Comparison of ENCODE assay signal across 1 cellular context in genomic region chr1:226444901-226445300, GRCh38.
TF ChIP-seq lines count a peak whose summit lies in the region.

No MANE protein-coding gene starts in this region.

TF ChIP-seq in GM23338, 12 proteins besides CTCF, POLR2A, EP300 and RAD21 (continued from another document):
- TF ChIP-seq, protein P1, sequence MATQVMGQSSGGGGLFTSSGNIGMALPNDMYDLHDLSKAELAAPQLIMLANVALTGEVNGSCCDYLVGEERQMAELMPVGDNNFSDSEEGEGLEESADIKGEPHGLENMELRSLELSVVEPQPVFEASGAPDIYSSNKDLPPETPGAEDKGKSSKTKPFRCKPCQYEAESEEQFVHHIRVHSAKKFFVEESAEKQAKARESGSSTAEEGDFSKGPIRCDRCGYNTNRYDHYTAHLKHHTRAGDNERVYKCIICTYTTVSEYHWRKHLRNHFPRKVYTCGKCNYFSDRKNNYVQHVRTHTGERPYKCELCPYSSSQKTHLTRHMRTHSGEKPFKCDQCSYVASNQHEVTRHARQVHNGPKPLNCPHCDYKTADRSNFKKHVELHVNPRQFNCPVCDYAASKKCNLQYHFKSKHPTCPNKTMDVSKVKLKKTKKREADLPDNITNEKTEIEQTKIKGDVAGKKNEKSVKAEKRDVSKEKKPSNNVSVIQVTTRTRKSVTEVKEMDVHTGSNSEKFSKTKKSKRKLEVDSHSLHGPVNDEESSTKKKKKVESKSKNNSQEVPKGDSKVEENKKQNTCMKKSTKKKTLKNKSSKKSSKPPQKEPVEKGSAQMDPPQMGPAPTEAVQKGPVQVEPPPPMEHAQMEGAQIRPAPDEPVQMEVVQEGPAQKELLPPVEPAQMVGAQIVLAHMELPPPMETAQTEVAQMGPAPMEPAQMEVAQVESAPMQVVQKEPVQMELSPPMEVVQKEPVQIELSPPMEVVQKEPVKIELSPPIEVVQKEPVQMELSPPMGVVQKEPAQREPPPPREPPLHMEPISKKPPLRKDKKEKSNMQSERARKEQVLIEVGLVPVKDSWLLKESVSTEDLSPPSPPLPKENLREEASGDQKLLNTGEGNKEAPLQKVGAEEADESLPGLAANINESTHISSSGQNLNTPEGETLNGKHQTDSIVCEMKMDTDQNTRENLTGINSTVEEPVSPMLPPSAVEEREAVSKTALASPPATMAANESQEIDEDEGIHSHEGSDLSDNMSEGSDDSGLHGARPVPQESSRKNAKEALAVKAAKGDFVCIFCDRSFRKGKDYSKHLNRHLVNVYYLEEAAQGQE (IDR thresholded peaks at IDR 0.05; ENCODE audit: unreplicated experiment): no peak
